18 cellular contexts compared by ENCODE assay signal in the genomic region with DNA sequence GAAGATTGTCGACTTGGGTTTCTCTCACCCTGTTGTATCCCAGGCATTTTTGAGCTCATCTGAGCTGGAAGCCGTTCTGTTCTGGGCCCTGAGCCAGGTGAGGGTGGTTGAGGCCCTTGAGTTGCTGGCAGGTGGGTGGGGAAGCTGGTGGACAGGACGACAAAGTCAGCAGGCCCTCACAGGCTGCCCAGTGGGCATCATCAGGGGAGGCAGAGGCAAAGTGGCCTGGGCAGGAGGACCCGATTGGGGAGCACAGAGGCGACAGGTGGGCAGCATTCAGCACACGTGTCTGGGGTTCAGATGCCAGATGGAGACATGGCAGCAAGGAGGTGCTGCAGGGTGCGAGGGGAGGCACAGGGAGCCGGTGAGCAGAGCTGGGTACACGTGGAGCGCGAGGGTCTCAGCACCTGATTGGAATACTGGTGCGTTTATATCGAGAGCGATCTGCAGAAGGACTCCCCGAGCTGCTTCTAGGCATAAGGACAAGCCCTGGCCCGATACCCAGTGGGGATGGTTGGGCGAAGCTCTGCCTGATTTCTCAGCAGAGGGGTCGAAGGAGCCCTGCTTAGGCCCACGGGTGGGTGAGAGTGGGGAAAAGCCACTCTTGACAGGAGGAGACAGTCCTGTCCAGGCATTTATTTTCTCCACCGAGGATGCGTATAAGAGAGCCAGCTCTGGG. TPM values are rescaled to one million over a fixed set of nuclear protein-coding genes. Genes with fewer than 3 reads are reported as not detected.
DNase-seq lines count a peak whose midpoint lies in the region; ATAC-seq lines count a peak whose summit lies in the region.
"Had no signal": no experiment of that assay in that cellular context is flagged by ENCODE, and none has a peak within 500 bp of the region (broad histone marks: within the 10 kb centered on the region; RNA-seq: fewer than 3 reads in every experiment).

No MANE protein-coding gene starts in this region.

- H3K27me3 Mint-ChIP-seq in activated CD4-positive, alpha-beta T cell treated with anti-CD3 and anti-CD28 coated beads, Interleukin-2, amount 10 ng/mL, durations not matched to agents 24 days and 14 days = no peaks in the 10 kb centered on the region
- no peaks in the 10 kb centered on the region for H3K27me3 Mint-ChIP-seq in CD4-positive, CD25-positive, alpha-beta regulatory T cell
- H3K27me3 Mint-ChIP-seq in naive thymus-derived CD4-positive, alpha-beta T cell = no peaks in the 10 kb centered on the region
- H3K27me3 Mint-ChIP-seq: activated B cell treated with CpG ODN at 0.5 μM for 24 hours had no signal

- H3K4me1 Mint-ChIP-seq in activated CD4-positive, alpha-beta T cell treated with anti-CD3 and anti-CD28 coated beads, Interleukin-2, amount 10 ng/mL, durations not matched to agents 24 days and 14 days = peaks cover 2% of the 10 kb centered on the region
- H3K4me1 Mint-ChIP-seq in CD4-positive, CD25-positive, alpha-beta regulatory T cell = peaks cover 0 to 29% (median 10%) of the 10 kb centered on the region in 4 donors
- peaks cover 12 to 52% (median 29%) of the 10 kb centered on the region in 7 donors for H3K4me1 Mint-ChIP-seq in naive thymus-derived CD4-positive, alpha-beta T cell

- peak overlapping the region; percentile 54 for H3K27ac Mint-ChIP-seq in activated CD4-positive, alpha-beta T cell treated with anti-CD3 and anti-CD28 coated beads, Interleukin-2, amount 10 ng/mL, durations not matched to agents 24 days and 14 days
- H3K27ac Mint-ChIP-seq in CD4-positive, CD25-positive, alpha-beta regulatory T cell = peak overlapping the region in 2 of 3 donors; percentile 82 to 89
- H3K27ac Mint-ChIP-seq in naive thymus-derived CD4-positive, alpha-beta T cell = peak overlapping the region in 8 of 9 donors; percentile 46 to 86 (median 78)
- H3K27ac Mint-ChIP-seq: activated B cell treated with CpG ODN at 0.5 μM for 24 hours had no signal

- POLR2A ChIA-PET in naive thymus-derived CD4-positive, alpha-beta T cell (lab: Charles Lee) = interaction anchor here (0.6 to 8.5 kb wide), 7 partner anchors 10 to 554 kb away, joined by 3 to 99 read pairs (median 4); no protein-coding TSS in a partner anchor

- no peak for DNase-seq in activated CD4-positive, alpha-beta T cell treated with anti-CD3 and anti-CD28 coated beads, Interleukin-2, amount 10 ng/mL, durations not matched to agents 24 days and 14 days
- no peak for DNase-seq in activated CD4-positive, alpha-beta T cell treated with anti-CD3 and anti-CD28 coated beads, Interleukin-2, amount 50 U/mL, for 1 hour
- DNase-seq in CD4-positive, CD25-positive, alpha-beta regulatory T cell = no peak
- peak; percentile 46 for DNase-seq in NCI-H2196 (lab: John Stamatoyannopoulos, UW; ENCODE audit: unreplicated experiment)
- DNase-seq in naive thymus-derived CD4-positive, alpha-beta T cell = peak in 1 of 9 donors; percentile 16
- no peak for DNase-seq in DMS 273 (lab: John Stamatoyannopoulos, UW; ENCODE audit: unreplicated experiment)
- DNase-seq: activated B cell treated with CpG ODN at 0.5 μM for 24 hours; esophagus squamous epithelium; kidney glomerular epithelial cell; NCI-H1105 treated with DMSO at 0.1 percent for 48 hours; NCI-H510A treated with DMSO at 0.1 percent for 48 hours; stimulated activated CD4-positive, alpha-beta T cell treated with anti-CD3 and anti-CD28 coated beads, Interleukin-15, amount 100 ng/mL, for 24 hours had no signal

- H3K4me3 ChIP-seq in CD4-positive, CD25-positive, alpha-beta regulatory T cell (ENCODE audit: low read depth, low read length) = no peak overlapping the region
- H3K4me3 ChIP-seq in naive thymus-derived CD4-positive, alpha-beta T cell (ENCODE audit: low read length) = no peak overlapping the region
- H3K4me3 ChIP-seq: esophagus squamous epithelium, SK-N-MC, suprapubic skin had no signal

- no peak overlapping the region for H3K27ac ChIP-seq in CD4-positive, CD25-positive, alpha-beta regulatory T cell (ENCODE audit: insufficient read depth, low read length, poor library complexity, severe bottlenecking)
- H3K27ac ChIP-seq in naive thymus-derived CD4-positive, alpha-beta T cell (ENCODE audit: low read depth, low read length) = peak overlapping the region; percentile 58
- H3K27ac ChIP-seq: esophagus squamous epithelium, KMS-11, SK-N-MC, suprapubic skin had no signal

- no peaks in the 10 kb centered on the region for H3K9me3 Mint-ChIP-seq in activated CD4-positive, alpha-beta T cell treated with anti-CD3 and anti-CD28 coated beads, Interleukin-2, amount 10 ng/mL, durations not matched to agents 24 days and 14 days
- H3K9me3 Mint-ChIP-seq in CD4-positive, CD25-positive, alpha-beta regulatory T cell = no peaks in the 10 kb centered on the region
- no peaks in the 10 kb centered on the region for H3K9me3 Mint-ChIP-seq in naive thymus-derived CD4-positive, alpha-beta T cell
- H3K9me3 Mint-ChIP-seq: activated B cell treated with CpG ODN at 0.5 μM for 24 hours had no signal

- CTCF ChIA-PET in naive thymus-derived CD4-positive, alpha-beta T cell (lab: Charles Lee) = interaction anchor here (0.7 to 1.6 kb wide), 2 partner anchors 15 to 28 kb away, joined by 3 to 5 read pairs; no protein-coding TSS in a partner anchor

- H3K36me3 Mint-ChIP-seq in activated CD4-positive, alpha-beta T cell treated with anti-CD3 and anti-CD28 coated beads, Interleukin-2, amount 10 ng/mL, durations not matched to agents 24 days and 14 days (ENCODE audit: low read depth) = peaks cover 56% of the 10 kb centered on the region
- peaks cover 32% of the 10 kb centered on the region for H3K36me3 Mint-ChIP-seq in CD4-positive, CD25-positive, alpha-beta regulatory T cell
- peaks cover 0 to 38% (median 27%) of the 10 kb centered on the region in 5 donors for H3K36me3 Mint-ChIP-seq in naive thymus-derived CD4-positive, alpha-beta T cell

- peaks cover 4% of the 10 kb centered on the region for H3K4me1 ChIP-seq in CD4-positive, CD25-positive, alpha-beta regulatory T cell (ENCODE audit: control insufficient read depth, insufficient read depth, low read length, poor library complexity, severe bottlenecking)
- H3K4me1 ChIP-seq in naive thymus-derived CD4-positive, alpha-beta T cell (ENCODE audit: control insufficient read depth in 2 of 2, insufficient read depth in 2 of 2, low read length in 2 of 2) = peaks cover 0 to 19% of the 10 kb centered on the region in 2 donors
- H3K4me1 ChIP-seq: esophagus squamous epithelium, suprapubic skin had no signal

- peaks cover 83% of the 10 kb centered on the region for H3K36me3 ChIP-seq in CD4-positive, CD25-positive, alpha-beta regulatory T cell (ENCODE audit: control insufficient read depth, insufficient read depth, low read length)
- H3K36me3 ChIP-seq in naive thymus-derived CD4-positive, alpha-beta T cell (ENCODE audit: control insufficient read depth in 2 of 3, insufficient read depth in 3 of 3, low read length in 3 of 3) = peaks cover 46 to 90% (median 64%) of the 10 kb centered on the region in 3 experiments

- no peaks in the 10 kb centered on the region for H3K27me3 ChIP-seq in CD4-positive, CD25-positive, alpha-beta regulatory T cell (ENCODE audit: control insufficient read depth, insufficient read depth, low read length)
- H3K27me3 ChIP-seq in naive thymus-derived CD4-positive, alpha-beta T cell (ENCODE audit: control insufficient read depth in 2 of 2, insufficient read depth in 2 of 2, low read length in 2 of 2) = no peaks in the 10 kb centered on the region
- H3K27me3 ChIP-seq: esophagus squamous epithelium, suprapubic skin had no signal

- intact Hi-C loops in activated CD4-positive, alpha-beta T cell treated with anti-CD3 and anti-CD28 coated beads, Interleukin-2, amount 10 ng/mL, durations not matched to agents 24 days and 14 days (cut with micrococcal nuclease) = no loop called here
- intact Hi-C loops in naive thymus-derived CD4-positive, alpha-beta T cell (cut with micrococcal nuclease) = no loop called here

- no peak overlapping the region for H3K4me3 Mint-ChIP-seq in activated CD4-positive, alpha-beta T cell treated with anti-CD3 and anti-CD28 coated beads, Interleukin-2, amount 10 ng/mL, durations not matched to agents 24 days and 14 days
- H3K4me3 Mint-ChIP-seq in CD4-positive, CD25-positive, alpha-beta regulatory T cell = no peak overlapping the region
- peak overlapping the region in 3 of 10 donors; percentile 16 to 37 (median 31) for H3K4me3 Mint-ChIP-seq in naive thymus-derived CD4-positive, alpha-beta T cell
- H3K4me3 Mint-ChIP-seq: activated B cell treated with CpG ODN at 0.5 μM for 24 hours had no signal

- no peaks in the 10 kb centered on the region for H3K9me3 ChIP-seq in CD4-positive, CD25-positive, alpha-beta regulatory T cell (ENCODE audit: control insufficient read depth in 2 of 2, low read length in 2 of 2)
- H3K9me3 ChIP-seq in naive thymus-derived CD4-positive, alpha-beta T cell (ENCODE audit: control insufficient read depth in 2 of 3, low read length in 3 of 3) = no peaks in the 10 kb centered on the region
- H3K9me3 ChIP-seq: esophagus squamous epithelium, suprapubic skin had no signal

- no peak for ATAC-seq in CD4-positive, CD25-positive, alpha-beta regulatory T cell (ENCODE audit: low read depth in 2 of 2)
- no peak for ATAC-seq in naive thymus-derived CD4-positive, alpha-beta T cell
- ATAC-seq in HG02938 (IDR thresholded peaks at IDR 0.05; ENCODE audit: unreplicated experiment) (no peak), GM18873 (IDR thresholded peaks at IDR 0.05; ENCODE audit: low FRiP score, unreplicated experiment) (no peak)

RNA-seq across cellular contexts. Expression of a gene that starts 49.0 kb away (rescaled TPM):
- total RNA-seq in activated CD4-positive, alpha-beta T cell treated with anti-CD3 and anti-CD28 coated beads, Interleukin-2, amount 10 ng/mL, durations not matched to agents 24 days and 14 days = 38.3 and 40.9 TPM in 2 replicates
- total RNA-seq in CD4-positive, CD25-positive, alpha-beta regulatory T cell = 68.7 TPM
- polyA plus RNA-seq in CD4-positive, CD25-positive, alpha-beta regulatory T cell = 100 to 1,000 TPM; 187 to 229 (median 210) TPM
- 10 to 100 TPM; 62.8 to 83.5 (median 68.7) TPM for total RNA-seq in naive thymus-derived CD4-positive, alpha-beta T cell
- 100 to 1,000 TPM; 186 to 315 TPM for polyA plus RNA-seq in naive thymus-derived CD4-positive, alpha-beta T cell
- total RNA-seq: dermis microvascular lymphatic vessel endothelial cell had no signal
